ENCODE assay signal across 19 cellular contexts in genomic region chr3:56102034-56102433, GRCh38.
A peak's percentile ranks its signal among the peaks of the same experiment; 100 is the strongest.
DNase-seq lines count a peak whose midpoint lies in the region; ATAC-seq and TF ChIP-seq lines count a peak whose summit lies in the region.
"Had no signal": no experiment of that assay in that cellular context is flagged by ENCODE, and none has a peak within 500 bp of the region (broad histone marks: within the 10 kb centered on the region; RNA-seq: fewer than 3 reads in every experiment).

No MANE protein-coding gene starts in this region.

- no peak overlapping the region for H3K23ac ChIP-seq in mesenchymal stem cell (ENCODE audit: low read length in 2 of 2)

- H3K27me3 Mint-ChIP-seq in GM23338 (ENCODE audit: insufficient read depth, low read depth, poor library complexity) (peaks cover 3% of the 10 kb centered on the region), WTC11 (ENCODE audit: low read depth) (no peaks in the 10 kb centered on the region)
- H3K27me3 Mint-ChIP-seq: CD4-positive, CD25-positive, alpha-beta regulatory T cell had no signal

- H3K36me3 Mint-ChIP-seq in GM23338 (ENCODE audit: low read depth) (0 out of 3 replicates have a peak, but pooled peaks cover 3% of the 10 kb centered on the region), WTC11 (no peaks in the 10 kb centered on the region)
- H3K36me3 Mint-ChIP-seq: CD4-positive, CD25-positive, alpha-beta regulatory T cell; CD8-positive, alpha-beta T cell had no signal

- no peak overlapping the region for H3K4me3 ChIP-seq in GM23338
- no peak overlapping the region for H3K4me3 ChIP-seq in mesenchymal stem cell (ENCODE audit: insufficient read depth in 1 of 2, low read depth in 1 of 2, low read length in 2 of 2)
- H3K4me3 ChIP-seq in breast epithelium, result no peak overlapping the region
- H3K4me3 ChIP-seq in vagina, result no peak overlapping the region
- H3K4me3 ChIP-seq: A549, GM12878, HAP-1 had no signal

- intact Hi-C loops in breast epithelium (cut with DNase I; ENCODE audit: low total_unique reads), result no loop called here
- intact Hi-C loops in vagina (cut with DNase I), result no loop called here

- peak overlapping the region in 1 of 2 experiments; percentile 77 for H3K18ac ChIP-seq in mesenchymal stem cell (ENCODE audit: low read depth in 1 of 2, low read length in 2 of 2)

- H3K9me3 Mint-ChIP-seq in GM23338, result no peaks in the 10 kb centered on the region
- peaks cover 12% of the 10 kb centered on the region; the same call in 1 of the 2 replicates for H3K9me3 Mint-ChIP-seq in WTC11
- H3K9me3 Mint-ChIP-seq: CD8-positive, alpha-beta T cell had no signal

- peak overlapping the region in 1 of 2 experiments; percentile 50 for H3K4ac ChIP-seq in mesenchymal stem cell (ENCODE audit: low read depth in 1 of 2, low read length in 2 of 2)

- peak overlapping the region; percentile 4 to 86 for H2BK12ac ChIP-seq in mesenchymal stem cell (ENCODE audit: low read length in 2 of 2)

- H3K27me3 ChIP-seq in GM23338 (ENCODE audit: insufficient read depth), result no peaks in the 10 kb centered on the region
- no peaks in the 10 kb centered on the region for H3K27me3 ChIP-seq in mesenchymal stem cell (ENCODE audit: control insufficient read depth in 1 of 2, insufficient read depth in 1 of 2, low read length in 2 of 2)
- no peaks in the 10 kb centered on the region for H3K27me3 ChIP-seq in breast epithelium
- no peaks in the 10 kb centered on the region for H3K27me3 ChIP-seq in vagina

- no peak overlapping the region for H2BK15ac ChIP-seq in mesenchymal stem cell (ENCODE audit: low read depth, poor library complexity, severe bottlenecking)

- no peak overlapping the region for H2BK120ac ChIP-seq in mesenchymal stem cell (ENCODE audit: low read depth, low read length)

- no peaks in the 10 kb centered on the region for H3K79me2 ChIP-seq in GM23338 (replicated peaks; ENCODE audit: insufficient read depth)

- WGBS in mesenchymal stem cell, result 94% methylated on average over 6 of the region's 6 CpGs

- no peaks in the 10 kb centered on the region for H3F3A ChIP-seq in GM23338 (replicated peaks; ENCODE audit: low read depth)

- no peak overlapping the region for H2AK5ac ChIP-seq in mesenchymal stem cell (ENCODE audit: low read length, severe bottlenecking)

- H3K4me1 ChIP-seq in GM23338 (ENCODE audit: insufficient read depth) (peaks cover 7% of the 10 kb centered on the region; the same call in 1 of the 2 replicates), mesenchymal stem cell (ENCODE audit: control insufficient read depth, insufficient read depth, low read depth, low read length) (no peaks in the 10 kb centered on the region), breast epithelium (no peaks in the 10 kb centered on the region), vagina (peaks cover 4% of the 10 kb centered on the region)
- H3K4me1 ChIP-seq: Caco-2, HAP-1 had no signal

- no peaks in the 10 kb centered on the region for H4K20me1 ChIP-seq in GM23338 (replicated peaks; ENCODE audit: insufficient read depth)

- H3K79me1 ChIP-seq in mesenchymal stem cell (replicated peaks; ENCODE audit: low read length, poor library complexity, severe bottlenecking), result no peaks in the 10 kb centered on the region

- POLR2A ChIA-PET in WTC11 (lab: Charles Lee), result no interaction called here

- H3K27ac ChIP-seq in GM23338 (ENCODE audit: low read depth) (no peak overlapping the region), mesenchymal stem cell (ENCODE audit: low read length, poor library complexity, severe bottlenecking) (no peak overlapping the region), breast epithelium (no peak overlapping the region), vagina (no peak overlapping the region)
- H3K27ac ChIP-seq: A549, C4-2B had no signal

- no peak overlapping the region for H4K8ac ChIP-seq in mesenchymal stem cell (ENCODE audit: low read length)

- H3K4me3 Mint-ChIP-seq in GM23338 (no peak overlapping the region), WTC11 (no peak overlapping the region)
- H3K4me3 Mint-ChIP-seq: CD4-positive, CD25-positive, alpha-beta regulatory T cell; CD8-positive, alpha-beta T cell had no signal

- H3K36me3 ChIP-seq in GM23338 (ENCODE audit: insufficient read depth) (no peaks in the 10 kb centered on the region), mesenchymal stem cell (ENCODE audit: control insufficient read depth in 1 of 2, insufficient read depth in 2 of 2, low read depth in 1 of 2, low read length in 2 of 2) (no peaks in the 10 kb centered on the region), breast epithelium (no peaks in the 10 kb centered on the region), vagina (no peaks in the 10 kb centered on the region)
- H3K36me3 ChIP-seq: HAP-1 had no signal

- DNase-seq in GM23338 (ENCODE audit: low spot score), result no peak
- DNase-seq in WTC11 (ENCODE audit: low spot score), result no peak
- no peak for DNase-seq in mesenchymal stem cell
- DNase-seq in breast epithelium (ENCODE audit: low spot score in 2 of 2), result no peak
- no peak for DNase-seq in GDM1 (lab: John Stamatoyannopoulos, UW)
- no peak for DNase-seq in vagina (ENCODE audit: extremely low spot score in 2 of 2)
- DNase-seq in SW 1271 (lab: John Stamatoyannopoulos, UW), result no peak
- DNase-seq: 8988T; ACHN; Caco-2; CD4-positive, CD25-positive, alpha-beta regulatory T cell; CD8-positive, alpha-beta T cell; DMS153; DND-41; GOT3 had no signal

- peaks cover 4% of the 10 kb centered on the region; the same call in 1 of the 2 replicates for H3K9me2 ChIP-seq in GM23338 (ENCODE audit: insufficient read depth)

- H3K27ac Mint-ChIP-seq in GM23338 (no peak overlapping the region), WTC11 (peak overlapping the region; percentile 62)
- H3K27ac Mint-ChIP-seq: CD4-positive, CD25-positive, alpha-beta regulatory T cell; CD8-positive, alpha-beta T cell had no signal

- ATAC-seq in GM23338, result peak; percentile 38; the same call in 1 of the 3 replicates
- ATAC-seq in WTC11, result no peak
- ATAC-seq: A549; CD8-positive, alpha-beta T cell; GM12878 had no signal

- CTCF ChIA-PET in WTC11 (lab: Charles Lee), result interaction anchor here (1.4 kb wide), 1 partner anchor 201 kb away, joined by 3 read pairs; no protein-coding TSS in a partner anchor

- H3K9ac ChIP-seq in mesenchymal stem cell (ENCODE audit: low read length), result no peak overlapping the region

- H2AFZ ChIP-seq in GM23338 (no peak overlapping the region), mesenchymal stem cell (ENCODE audit: low read depth, low read length) (no peak overlapping the region)

- H3K14ac ChIP-seq in mesenchymal stem cell (ENCODE audit: low read length in 2 of 2), result peak overlapping the region in 1 of 2 experiments; percentile 59

- H3K4me1 Mint-ChIP-seq in GM23338 (peaks cover 20% of the 10 kb centered on the region), WTC11 (peaks cover 25% of the 10 kb centered on the region)
- H3K4me1 Mint-ChIP-seq: CD4-positive, CD25-positive, alpha-beta regulatory T cell had no signal

- no peak for TF ChIP-seq POLR2A in breast epithelium (IDR thresholded peaks at IDR 0.05)
- no peak for TF ChIP-seq POLR2A in vagina (IDR thresholded peaks at IDR 0.05)

- H3K4me2 ChIP-seq in GM23338, result no peak overlapping the region
- no peak overlapping the region for H3K4me2 ChIP-seq in mesenchymal stem cell (ENCODE audit: low read length, poor library complexity, severe bottlenecking)
- H3K4me2 ChIP-seq: A549 had no signal

- H3K9me3 ChIP-seq in mesenchymal stem cell (ENCODE audit: control insufficient read depth, low read length) (no peaks in the 10 kb centered on the region), breast epithelium (no peaks in the 10 kb centered on the region), vagina (no peaks in the 10 kb centered on the region)
- H3K9me3 ChIP-seq: A549, Caco-2, HAP-1 had no signal

- H4K91ac ChIP-seq in mesenchymal stem cell (ENCODE audit: low read length), result peak overlapping the region; percentile 30

- H2BK5ac ChIP-seq in mesenchymal stem cell (ENCODE audit: low read depth, low read length, poor library complexity, severe bottlenecking), result no peak overlapping the region

- no peak for TF ChIP-seq CTCF in GM23338 (conservative IDR thresholded peaks at IDR 0.05; ENCODE audit: low read depth in 2 of 2)
- no peak for TF ChIP-seq CTCF in WTC11 (IDR thresholded peaks at IDR 0.05)
- TF ChIP-seq CTCF in breast epithelium (IDR thresholded peaks at IDR 0.05), result no peak
- no peak for TF ChIP-seq CTCF in vagina (IDR thresholded peaks at IDR 0.05)

TF ChIP-seq in WTC11, 78 proteins besides CTCF, POLR2A, EP300 and RAD21:
- TF ChIP-seq PRDM15 (CRISPR knock-in tag; IDR thresholded peaks at IDR 0.05) (peak; percentile 70), HMGA2 (CRISPR knock-in tag; IDR thresholded peaks at IDR 0.05) (no peak)
